In genomic region chr2:159065891-159066290, GRCh38 we compare ENCODE assay signal across 18 cellular contexts.
DNase-seq lines count a peak whose midpoint lies in the region; ATAC-seq, FAIRE-seq and TF ChIP-seq lines count a peak whose summit lies in the region.
"Had no signal": no experiment of that assay in that cellular context is flagged by ENCODE, and none has a peak within 500 bp of the region (broad histone marks: within the 10 kb centered on the region; RNA-seq: fewer than 3 reads in every experiment).

No MANE protein-coding gene starts in this region.

- no peak overlapping the region for H3K56ac ChIP-seq in IMR-90 (ENCODE audit: extremely low read depth, insufficient read depth, low read length)

- WGBS in IMR-90 (ENCODE audit: extremely low coverage in 2 of 2, insufficient read length in 1 of 2), 2 experiments: 100% methylated on average over 2 of the region's 4 CpGs; no CpG with 5 or more reads in 1 of the 2 experiments
- 17% methylated on average over 4 of the region's 4 CpGs for WGBS in K562 (ENCODE audit: insufficient coverage, low coverage, missing lambda C conversion rate)

- H4K20me1 ChIP-seq in IMR-90 (ENCODE audit: insufficient read depth, low read length): no peaks in the 10 kb centered on the region
- no peaks in the 10 kb centered on the region for H4K20me1 ChIP-seq in K562 (replicated peaks; ENCODE audit: control insufficient read depth, insufficient read depth, low read length)

- no peak for TF ChIP-seq POLR2A in IMR-90 (IDR thresholded peaks at IDR 0.05; ENCODE audit: low read depth, low read length)
- TF ChIP-seq POLR2A in K562 (conservative IDR thresholded peaks at IDR 0.05): no peak
- TF ChIP-seq POLR2A in Peyer's patch (IDR thresholded peaks at IDR 0.05): no peak
- no peak for TF ChIP-seq POLR2A in erythroblast (IDR thresholded peaks at IDR 0.05; ENCODE audit: low read length)

- POLR2A ChIA-PET in IMR-90 (lab: Charles Lee; ENCODE audit: unreplicated experiment): interaction anchor here (0.6 kb wide), 1 partner anchor 100 kb away, joined by 5 read pairs; no protein-coding TSS in a partner anchor
- POLR2A ChIA-PET in K562 (lab: Yijun Ruan, JAX): interaction anchor here (0.8 to 1.3 kb wide), 4 partner anchors 9 to 619 kb away, joined by 3 read pairs; no protein-coding TSS in a partner anchor

- H3K4me3 ChIP-seq in IMR-90 (ENCODE audit: insufficient read depth, low read depth, low read length) (no peak overlapping the region), K562 (no peak overlapping the region), stomach smooth muscle (ENCODE audit: low read length in 2 of 2) (no peak overlapping the region), Peyer's patch (no peak overlapping the region)
- H3K4me3 ChIP-seq: right lobe of liver had no signal

- H2BK5ac ChIP-seq in IMR-90 (ENCODE audit: low read depth, low read length, poor library complexity, severe bottlenecking): peak overlapping the region; percentile 0

- H3K23ac ChIP-seq in IMR-90 (ENCODE audit: low read depth, low read length): peak overlapping the region; percentile 44; the same call in 1 of the 2 replicates

- no peaks in the 10 kb centered on the region for H3K27me3 ChIP-seq in IMR-90 (ENCODE audit: control insufficient read depth, insufficient read depth, low read length)
- peaks cover 0 to 4% of the 10 kb centered on the region in 2 experiments; a peak in 2 of 5 replicates for H3K27me3 ChIP-seq in K562 (ENCODE audit: control insufficient read depth in 2 of 2, insufficient read depth in 2 of 2, low read length in 2 of 2)
- H3K27me3 ChIP-seq in stomach smooth muscle (ENCODE audit: control insufficient read depth in 1 of 2, insufficient read depth in 2 of 2, low read length in 2 of 2): no peaks in the 10 kb centered on the region
- H3K27me3 ChIP-seq in Peyer's patch: no peaks in the 10 kb centered on the region
- H3K27me3 ChIP-seq: right lobe of liver had no signal

- H3K36me3 ChIP-seq in IMR-90 (ENCODE audit: control insufficient read depth, insufficient read depth, low read length) (peaks cover 6% of the 10 kb centered on the region), K562 (ENCODE audit: control insufficient read depth, insufficient read depth, low read length) (no peaks in the 10 kb centered on the region), stomach smooth muscle (ENCODE audit: control insufficient read depth in 2 of 2, insufficient read depth in 2 of 2, low read length in 2 of 2) (peaks cover 0 to 2% of the 10 kb centered on the region in 2 donors), Peyer's patch (no peaks in the 10 kb centered on the region)
- H3K36me3 ChIP-seq: right lobe of liver had no signal

- H3K14ac ChIP-seq in IMR-90 (replicated peaks; ENCODE audit: low read depth, low read length): peak overlapping the region; percentile 91; the same call in 1 of the 2 replicates

- TF ChIP-seq RAD21 in IMR-90 (IDR thresholded peaks at IDR 0.05; ENCODE audit: low read length): no peak
- no peak for TF ChIP-seq RAD21 in K562 (CRISPR knock-in tag; conservative IDR thresholded peaks at IDR 0.05 in 1 of 2, IDR thresholded peaks at IDR 0.05 in 1 of 2)

- H2BK120ac ChIP-seq in IMR-90 (ENCODE audit: low read depth, low read length): peak overlapping the region; percentile 44; the same call in 1 of the 2 replicates

- ATAC-seq in IMR-90 (ENCODE audit: low read depth): no peak
- no peak for ATAC-seq in K562
- no peak for ATAC-seq in GM18907 (IDR thresholded peaks at IDR 0.05; ENCODE audit: unreplicated experiment)
- ATAC-seq: left cardiac atrium; right lobe of liver; stimulated activated memory B cell treated with anti-CD40 and anti-IgM and Interleukin-4, amounts not matched to agents 10 μg/mL and 1 μg/mL and 100 μg/mL, for 72 hours had no signal

- in situ Hi-C loops in IMR-90 (cut with MboI; ENCODE audit: low sequenced_read_pairs) (no loop called here), K562 (cut with MboI) (no loop called here)

- H2BK20ac ChIP-seq in IMR-90 (ENCODE audit: low read depth, low read length): peak overlapping the region; percentile 64; the same call in 1 of the 2 replicates

- H3K27ac ChIP-seq in IMR-90 (ENCODE audit: insufficient read depth, low read length) (no peak overlapping the region), K562 (ENCODE audit: extremely low read depth, low read depth, low read length) (no peak overlapping the region), stomach smooth muscle (ENCODE audit: low read length) (peak overlapping the region; percentile 46), Peyer's patch (no peak overlapping the region)
- H3K27ac ChIP-seq: HL-60, right lobe of liver had no signal

- H3K79me2 ChIP-seq in K562 (ENCODE audit: control insufficient read depth, insufficient read depth, low read length): no peaks in the 10 kb centered on the region

- peak overlapping the region; percentile 31 for H4K91ac ChIP-seq in IMR-90 (ENCODE audit: insufficient read depth, low read depth, low read length)

- H3K4me1 ChIP-seq in IMR-90 (ENCODE audit: control insufficient read depth, insufficient read depth, low read length): peaks cover 18% of the 10 kb centered on the region
- H3K4me1 ChIP-seq in K562 (replicated peaks in 1 of 2; ENCODE audit: control insufficient read depth in 2 of 2, insufficient read depth in 2 of 2, low read length in 2 of 2): peaks cover 4 to 8% of the 10 kb centered on the region in 2 experiments
- H3K4me1 ChIP-seq in stomach smooth muscle (ENCODE audit: control insufficient read depth, insufficient read depth, low read length): peaks cover 7% of the 10 kb centered on the region
- H3K4me1 ChIP-seq in Peyer's patch: peaks cover 0 to 6% (median 0%) of the 10 kb centered on the region in 4 donors

- H2BK15ac ChIP-seq in IMR-90 (ENCODE audit: low read depth, low read length): no peak overlapping the region

- peak overlapping the region; percentile 54 for H3K18ac ChIP-seq in IMR-90 (ENCODE audit: low read depth, low read length)

- H3K9ac ChIP-seq in IMR-90 (ENCODE audit: low read depth, low read length) (no peak overlapping the region), K562 (ENCODE audit: insufficient read depth in 1 of 2, low read depth in 2 of 2, low read length in 2 of 2) (no peak overlapping the region), stomach smooth muscle (ENCODE audit: low read length in 2 of 2) (no peak overlapping the region)

- no peak for FAIRE-seq in K562 (lab: Jason Lieb, UNC)

- dilution Hi-C loops in IMR-90 (cut with HindIII; ENCODE audit: low sequenced_read_pairs, unreplicated experiment): no loop called here

- H2AK5ac ChIP-seq in IMR-90 (ENCODE audit: low read depth, low read length): peak overlapping the region; percentile 80

- H4K8ac ChIP-seq in IMR-90 (ENCODE audit: low read depth in 2 of 2, low read length in 2 of 2): 0 out of 4 replicates have a peak overlapping the region, but pooled peaks of 1 of the 2 experiments have one; percentile 33

- CTCF ChIA-PET in IMR-90 (lab: Yijun Ruan, JAX): interaction anchor here (0.9 to 1.1 kb wide), 2 partner anchors 9 to 13 kb away, joined by 5 read pairs; no protein-coding TSS in a partner anchor
- CTCF ChIA-PET in K562 (lab: Yijun Ruan, JAX; ENCODE audit: low intra/inter-chr PET ratio): no interaction called here

- BruUV-seq in IMR-90 (replicated peaks; lab: Mats Ljungman, UMichigan) (no TSS peak), K562 (replicated peaks; lab: Mats Ljungman, UMichigan) (no TSS peak)

- H2AFZ ChIP-seq in IMR-90 (replicated peaks; ENCODE audit: low read length, poor library complexity) (no peak overlapping the region), K562 (ENCODE audit: low read depth, low read length) (peak overlapping the region; percentile 50; the same call in 1 of the 2 replicates)

- peak overlapping the region; percentile 23 for H2AK9ac ChIP-seq in IMR-90 (replicated peaks; ENCODE audit: low read depth, low read length, poor library complexity)

- no peak for TF ChIP-seq EP300 in K562 (IDR thresholded peaks at IDR 0.05; ENCODE audit: low read length)

- peaks cover 11 to 46% of the 10 kb centered on the region in 2 experiments for H3K79me1 ChIP-seq in IMR-90 (ENCODE audit: low read depth in 1 of 2, low read length in 2 of 2)

- no peak overlapping the region for H3K4me2 ChIP-seq in IMR-90 (ENCODE audit: low read depth, low read length)
- no peak overlapping the region for H3K4me2 ChIP-seq in K562 (ENCODE audit: insufficient read depth, low read length)

- H3K9me3 ChIP-seq in IMR-90 (ENCODE audit: control insufficient read depth, insufficient read depth, low read length) (no peaks in the 10 kb centered on the region), K562 (replicated peaks; ENCODE audit: control insufficient read depth, insufficient read depth, low read depth, low read length) (no peaks in the 10 kb centered on the region), stomach smooth muscle (ENCODE audit: control insufficient read depth in 2 of 2, low read length in 2 of 2) (no peaks in the 10 kb centered on the region), Peyer's patch (no peaks in the 10 kb centered on the region)
- H3K9me3 ChIP-seq: right lobe of liver had no signal

- peak overlapping the region; percentile 69 for H3K4ac ChIP-seq in IMR-90 (ENCODE audit: low read depth, low read length)

- H3K9me1 ChIP-seq in IMR-90 (ENCODE audit: insufficient read depth, low read length) (peaks cover 17% of the 10 kb centered on the region; the same call in 1 of the 2 replicates), K562 (ENCODE audit: control insufficient read depth, insufficient read depth, low read length) (no peaks in the 10 kb centered on the region)

- TF ChIP-seq CTCF in IMR-90 (conservative IDR thresholded peaks at IDR 0.05; ENCODE audit: low read depth, low read length) (no peak), K562 (IDR thresholded peaks at IDR 0.05 in 2 of 3, conservative IDR thresholded peaks at IDR 0.05 in 1 of 3; ENCODE audit: insufficient read depth in 2 of 3, low read depth in 1 of 3, low read length in 3 of 3) (no peak), Peyer's patch (IDR thresholded peaks at IDR 0.05) (no peak)

- H4K5ac ChIP-seq in IMR-90 (ENCODE audit: low read depth, low read length): no peak overlapping the region

- DNase-seq in IMR-90 (no peak), K562 (ENCODE audit: extremely low read depth in 1 of 4, low spot score in 3 of 4) (no peak), islet precursor cell (peak; percentile 72), Peyer's patch (no peak), erythroblast (lab: John Stamatoyannopoulos, UW) (no peak)
- DNase-seq: activated CD4-positive, alpha-beta T cell treated with anti-CD3 and anti-CD28 coated beads, Interleukin-2, amount 50 U/mL, for 1 hour; activated CD8-positive, alpha-beta memory T cell treated with anti-CD3 and anti-CD28 coated beads, Interleukin-2, amount 50 U/mL, for 48 hours; activated naive CD4-positive, alpha-beta T cell; amygdala; H9; left cardiac atrium; NCI-H1930; occipital lobe; right lobe of liver had no signal

- intact Hi-C loops in IMR-90 (cut with micrococcal nuclease) (no loop called here), K562 (cut with micrococcal nuclease) (no loop called here)

TF ChIP-seq in IMR-90, 13 proteins besides CTCF, POLR2A, EP300 and RAD21 (continues in another document):
- no peak for TF ChIP-seq MXI1 (IDR thresholded peaks at IDR 0.05; ENCODE audit: borderline replicate concordance, low read depth, low read length)
- no peak for TF ChIP-seq BHLHE40 (IDR thresholded peaks at IDR 0.05; ENCODE audit: low read depth, low read length)

TF ChIP-seq in K562, 482 proteins besides CTCF, POLR2A, EP300 and RAD21 (continues in another document):
- no peak for TF ChIP-seq HEY1 (CRISPR knock-in tag; IDR thresholded peaks at IDR 0.05; ENCODE audit: borderline replicate concordance)
